In genomic region chr15:36079021-36079420, GRCh38 we compare ENCODE assay signal across 19 cellular contexts.
A peak's percentile ranks its signal among the peaks of the same experiment; 100 is the strongest.
DNase-seq lines count a peak whose midpoint lies in the region; ATAC-seq, FAIRE-seq and TF ChIP-seq lines count a peak whose summit lies in the region.
"Had no signal": no experiment of that assay in that cellular context is flagged by ENCODE, and none has a peak within 500 bp of the region (broad histone marks: within the 10 kb centered on the region; RNA-seq: fewer than 3 reads in every experiment).

No MANE protein-coding gene starts in this region.

- H3K27ac ChIP-seq in coronary artery: no peak overlapping the region
- H3K27ac ChIP-seq: A549, GM23248 had no signal

- TF ChIP-seq CTCF in nephron progenitor cell (IDR thresholded peaks at IDR 0.05): no peak
- TF ChIP-seq CTCF in coronary artery (IDR thresholded peaks at IDR 0.05): no peak

- DNase-seq in Caki2 (ENCODE audit: low read depth): peak; percentile 85
- DNase-seq in RCC 7860 (ENCODE audit: low spot score): peak; percentile 7
- DNase-seq in kidney glomerular epithelial cell (lab: John Stamatoyannopoulos, UW): peak; percentile 38
- no peak for DNase-seq in nephron progenitor cell
- DNase-seq in anterior cingulate cortex (lab: John Stamatoyannopoulos, UW): no peak
- no peak for DNase-seq in coronary artery (ENCODE audit: low spot score)
- DNase-seq: 8988T; C1 segment of cervical spinal cord; CD4-positive, alpha-beta memory T cell; COR-L47; DMS153; DND-41; GM23248; H9 had no signal

- no peak for ATAC-seq in HG03460 (IDR thresholded peaks at IDR 0.05; ENCODE audit: unreplicated experiment)
- ATAC-seq in HG02798 (IDR thresholded peaks at IDR 0.05; ENCODE audit: poor library complexity, unreplicated experiment): no peak
- ATAC-seq: A549 had no signal

- H3K9me3 Mint-ChIP-seq in nephron progenitor cell: peaks cover 59% of the 10 kb centered on the region

- peaks cover 5% of the 10 kb centered on the region for H3K4me1 Mint-ChIP-seq in nephron progenitor cell
- H3K4me1 Mint-ChIP-seq: CD4-positive, alpha-beta memory T cell; H9 had no signal

- H3K4me3 Mint-ChIP-seq in nephron progenitor cell: no peak overlapping the region
- H3K4me3 Mint-ChIP-seq: CD4-positive, alpha-beta memory T cell; H9 had no signal

- in situ Hi-C loops in Caki2 (cut with HindIII; ENCODE audit: low pct_unique_long_range_greater_than_20kb, low sequenced_read_pairs): no loop called here

- FAIRE-seq in RCC 7860 (lab: Jason Lieb, UNC): no peak
- FAIRE-seq: A549, G401.6, GM12892 had no signal

- no peaks in the 10 kb centered on the region for H3K27me3 Mint-ChIP-seq in nephron progenitor cell (ENCODE audit: low read depth, poor library complexity)
- H3K27me3 Mint-ChIP-seq: CD4-positive, alpha-beta memory T cell had no signal

- peak overlapping the region; percentile 50 for H3K27ac Mint-ChIP-seq in nephron progenitor cell
- H3K27ac Mint-ChIP-seq: CD4-positive, alpha-beta memory T cell; H9 had no signal

- peaks cover 34% of the 10 kb centered on the region for H3K36me3 Mint-ChIP-seq in nephron progenitor cell (ENCODE audit: low read depth)
- H3K36me3 Mint-ChIP-seq: CD4-positive, alpha-beta memory T cell had no signal

- no peak overlapping the region for H3K4me3 ChIP-seq in coronary artery
- H3K4me3 ChIP-seq: A549, GM23248 had no signal

Comparison
In these comparisons a context has a peak if more than half of its experiments do, and no peak if none do; other contexts are left out.
1. DNase-seq: peak in Caki2 (single experiment), RCC 7860 (single experiment) and kidney glomerular epithelial cell (single experiment); none in nephron progenitor cell (single experiment), anterior cingulate cortex (0 of 58) and coronary artery (single experiment).